20 cellular contexts compared by ENCODE assay signal in genomic region chr17:16460796-16461605, GRCh38.
"Had no signal": no experiment of that assay in that cellular context is flagged by ENCODE, and none has a peak within 500 bp of the region (broad histone marks: within the 10 kb centered on the region; RNA-seq: fewer than 3 reads in every experiment).

No MANE protein-coding gene starts in this region.

- H3K27ac Mint-ChIP-seq: dendritic cell treated with granulocyte-macrophage colony-stimulating factor and Interleukin-4, amounts not matched to agents 40 ng/mL and 50 ng/mL, for 4 days; stimulated activated memory B cell treated with anti-CD40 and anti-IgM and Interleukin-4, amounts not matched to agents 10 μg/mL and 1 μg/mL and 100 μg/mL, for 72 hours; stimulated activated naive CD8-positive, alpha-beta T cell treated with anti-CD3 and anti-CD28 coated beads, Interleukin-15, Interleukin-2, amounts not matched to agents 100 ng/mL and 50 ng/mL, for 24 hours had no signal

- H3K4me3 Mint-ChIP-seq: dendritic cell treated with granulocyte-macrophage colony-stimulating factor and Interleukin-4, amounts not matched to agents 40 ng/mL and 50 ng/mL, for 4 days; effector memory CD8-positive, alpha-beta T cell; naive thymus-derived CD8-positive, alpha-beta T cell; stimulated activated memory B cell treated with anti-CD40 and anti-IgM and Interleukin-4, amounts not matched to agents 10 μg/mL and 1 μg/mL and 100 μg/mL, for 72 hours; stimulated activated naive CD8-positive, alpha-beta T cell treated with anti-CD3 and anti-CD28 coated beads, Interleukin-15, Interleukin-2, amounts not matched to agents 100 ng/mL and 50 ng/mL, for 24 hours had no signal

- H3K27ac ChIP-seq: esophagus muscularis mucosa, gastroesophageal sphincter, tibial nerve, upper lobe of right lung, vagina had no signal

- H3K4me2 ChIP-seq: smooth muscle cell had no signal

- H3K4me3 ChIP-seq: esophagus muscularis mucosa, gastroesophageal sphincter, mucosa of descending colon, smooth muscle cell, tibial nerve, upper lobe of right lung, vagina had no signal

- H3K27me3 Mint-ChIP-seq: dendritic cell treated with granulocyte-macrophage colony-stimulating factor and Interleukin-4, amounts not matched to agents 40 ng/mL and 50 ng/mL, for 4 days; effector memory CD8-positive, alpha-beta T cell; naive thymus-derived CD8-positive, alpha-beta T cell; stimulated activated memory B cell treated with anti-CD40 and anti-IgM and Interleukin-4, amounts not matched to agents 10 μg/mL and 1 μg/mL and 100 μg/mL, for 72 hours; stimulated activated naive CD8-positive, alpha-beta T cell treated with anti-CD3 and anti-CD28 coated beads, Interleukin-15, Interleukin-2, amounts not matched to agents 100 ng/mL and 50 ng/mL, for 24 hours had no signal

- H3K36me3 ChIP-seq: upper lobe of right lung, vagina had no signal

- H3K9me3 ChIP-seq: esophagus muscularis mucosa, gastroesophageal sphincter, mucosa of descending colon, tibial nerve, upper lobe of right lung, vagina had no signal

- ATAC-seq: effector memory CD8-positive, alpha-beta T cell; gastroesophageal sphincter; left lobe of liver; mucosa of descending colon; naive thymus-derived CD8-positive, alpha-beta T cell; right cardiac atrium; stimulated activated memory B cell treated with anti-CD40 and anti-IgM and Interleukin-4, amounts not matched to agents 10 μg/mL and 1 μg/mL and 100 μg/mL, for 72 hours; upper lobe of right lung had no signal

- H3K4me1 ChIP-seq: upper lobe of right lung had no signal

- DNase-seq: effector memory CD8-positive, alpha-beta T cell; foreskin fibroblast; glutamatergic neuron; islet precursor cell; mammary epithelial cell; naive thymus-derived CD8-positive, alpha-beta T cell; right cardiac atrium; stimulated activated CD4-positive, alpha-beta T cell treated with anti-CD3 and anti-CD28 coated beads, Interleukin-4, amount 100 ng/mL, for 1 hour; stimulated activated CD8-positive, alpha-beta memory T cell treated with anti-CD3 and anti-CD28 coated beads, Interleukin-4, amount 100 ng/mL, for 48 hours; upper lobe of right lung had no signal

- H3K9me3 Mint-ChIP-seq: dendritic cell treated with granulocyte-macrophage colony-stimulating factor and Interleukin-4, amounts not matched to agents 40 ng/mL and 50 ng/mL, for 4 days; effector memory CD8-positive, alpha-beta T cell; naive thymus-derived CD8-positive, alpha-beta T cell; stimulated activated memory B cell treated with anti-CD40 and anti-IgM and Interleukin-4, amounts not matched to agents 10 μg/mL and 1 μg/mL and 100 μg/mL, for 72 hours; stimulated activated naive CD8-positive, alpha-beta T cell treated with anti-CD3 and anti-CD28 coated beads, Interleukin-15, Interleukin-2, amounts not matched to agents 100 ng/mL and 50 ng/mL, for 24 hours had no signal

- H3K27me3 ChIP-seq: esophagus muscularis mucosa, gastroesophageal sphincter, tibial nerve, upper lobe of right lung, vagina had no signal

- H3K4me1 Mint-ChIP-seq: stimulated activated memory B cell treated with anti-CD40 and anti-IgM and Interleukin-4, amounts not matched to agents 10 μg/mL and 1 μg/mL and 100 μg/mL, for 72 hours had no signal

- H3K36me3 Mint-ChIP-seq: naive thymus-derived CD8-positive, alpha-beta T cell had no signal
